1 cellular context compared by ENCODE assay signal in genomic region chr17:11296994-11297393, GRCh38.
TF ChIP-seq lines count a peak whose summit lies in the region.

No MANE protein-coding gene starts in this region.

TF ChIP-seq in H1, 55 proteins besides CTCF, POLR2A, EP300 and RAD21 (continued from another document):
- TF ChIP-seq HDAC6 (IDR thresholded peaks at IDR 0.05; ENCODE audit: low read depth, low read length) (no peak), GTF2F1 (IDR thresholded peaks at IDR 0.05; ENCODE audit: borderline replicate concordance, low read depth, low read length) (no peak)
